Comparison of ENCODE assay signal across 1 cellular context in genomic region chr21:19458295-19458694, GRCh38.
TF ChIP-seq lines count a peak whose summit lies in the region.

No MANE protein-coding gene starts in this region.

TF ChIP-seq in GM12878, 131 proteins besides CTCF, POLR2A, EP300 and RAD21 (continued from another document):
- TF ChIP-seq CUX1 (IDR thresholded peaks at IDR 0.05; ENCODE audit: insufficient replicate concordance, low read depth, low read length) (peak; percentile 40), TCF7 (IDR thresholded peaks at IDR 0.05; ENCODE audit: borderline replicate concordance) (no peak), BMI1 (IDR thresholded peaks at IDR 0.05; ENCODE audit: borderline replicate concordance) (no peak), REST (IDR thresholded peaks at IDR 0.05; ENCODE audit: low read depth, low read length) (no peak), DPF2 (IDR thresholded peaks at IDR 0.05) (peak; percentile 63; the same call in 1 of the 2 replicates), IRF5 (IDR thresholded peaks at IDR 0.05; ENCODE audit: borderline replicate concordance) (no peak), HCFC1 (IDR thresholded peaks at IDR 0.05; ENCODE audit: low read length) (no peak), SREBF2 (IDR thresholded peaks at IDR 0.05; ENCODE audit: low read length) (no peak), GABPA (IDR thresholded peaks at IDR 0.05; ENCODE audit: low read depth) (no peak), KDM1A (IDR thresholded peaks at IDR 0.05; ENCODE audit: borderline replicate concordance) (no peak), E2F4 (IDR thresholded peaks at IDR 0.05; ENCODE audit: low read depth, low read length) (no peak), RFX5 (IDR thresholded peaks at IDR 0.05; ENCODE audit: low read depth, low read length) (no peak), ATF3 (IDR thresholded peaks at IDR 0.05; ENCODE audit: borderline replicate concordance, extremely low read depth, low read depth, low read length) (no peak), BCLAF1 (IDR thresholded peaks at IDR 0.05) (no peak), TARDBP (IDR thresholded peaks at IDR 0.05; ENCODE audit: borderline replicate concordance) (no peak), ZBTB4 (CRISPR knock-in tag; IDR thresholded peaks at IDR 0.05) (no peak), MYB (IDR thresholded peaks at IDR 0.05; ENCODE audit: borderline replicate concordance, low read depth, low read length) (peak; percentile 62; the same call in 1 of the 2 replicates), KAT2A (conservative IDR thresholded peaks at IDR 0.05; ENCODE audit: control insufficient read depth, low read depth, low read length) (no peak), NFYA (IDR thresholded peaks at IDR 0.05; ENCODE audit: borderline replicate concordance, low read depth, low read length) (no peak), RCOR1 (conservative IDR thresholded peaks at IDR 0.05; ENCODE audit: low read depth, low read length) (no peak), BCL11A (IDR thresholded peaks at IDR 0.05; ENCODE audit: low read depth, low read length) (0 out of 2 replicates have a peak, but pooled peaks have one; percentile 23), BCL3 (IDR thresholded peaks at IDR 0.05; ENCODE audit: borderline replicate concordance, insufficient read depth, low read depth, low read length, poor library complexity, severe bottlenecking) (no peak), EZH2 (IDR thresholded peaks at IDR 0.05; ENCODE audit: borderline replicate concordance, control insufficient read depth, low read depth, low read length) (no peak), MXI1 (IDR thresholded peaks at IDR 0.05; ENCODE audit: low read depth, low read length) (no peak), SREBF1 (IDR thresholded peaks at IDR 0.05; ENCODE audit: low read length) (no peak), TCF12 (IDR thresholded peaks at IDR 0.05; ENCODE audit: low read depth, low read length) (no peak), NRF1 (conservative IDR thresholded peaks at IDR 0.05; ENCODE audit: low read depth, low read length) (no peak), ZBTB33 (IDR thresholded peaks at IDR 0.05) (0 out of 2 replicates have a peak, but pooled peaks have one; percentile 5), FOXK2 (IDR thresholded peaks at IDR 0.05) (no peak), IKZF2 (IDR thresholded peaks at IDR 0.05) (peak; percentile 53 to 69; a peak in 3 of 4 replicates), PKNOX1 (IDR thresholded peaks at IDR 0.05) (peak; percentile 76), MEF2A (IDR thresholded peaks at IDR 0.05; ENCODE audit: insufficient read depth, low read depth, low read length) (no peak), KLF5 (IDR thresholded peaks at IDR 0.05; ENCODE audit: partially characterized antibody) (no peak)
